9 cellular contexts compared by ENCODE assay signal in genomic region chr6:7721654-7722053, GRCh38. TPM values are rescaled to one million over a fixed set of nuclear protein-coding genes. Genes with fewer than 3 reads are reported as not detected.
DNase-seq lines count a peak whose midpoint lies in the region; ATAC-seq and TF ChIP-seq lines count a peak whose summit lies in the region.
"Had no signal": no experiment of that assay in that cellular context is flagged by ENCODE, and none has a peak within 500 bp of the region (broad histone marks: within the 10 kb centered on the region; RNA-seq: fewer than 3 reads in every experiment).

No MANE protein-coding gene starts in this region.

- no peak overlapping the region for H3K4me2 ChIP-seq in parathyroid adenoma (ENCODE audit: low read length)

- no peaks in the 10 kb centered on the region for H3K36me3 ChIP-seq in parathyroid adenoma (ENCODE audit: control insufficient read depth, insufficient read depth, low read length)

- ATAC-seq in HG03159 (IDR thresholded peaks at IDR 0.05; ENCODE audit: unreplicated experiment) = no peak
- ATAC-seq in T-cell (replicated peaks in 1 of 4) = no peak
- ATAC-seq: left colon had no signal

- DNase-seq in DMS 273 (lab: John Stamatoyannopoulos, UW; ENCODE audit: unreplicated experiment) (peak; percentile 48), DMS 273 treated with DMSO at 0.1 percent for 48 hours (lab: John Stamatoyannopoulos, UW) (no peak), NCI-H1105 treated with DMSO at 0.1 percent for 48 hours (lab: John Stamatoyannopoulos, UW) (peak; percentile 36), T47D (ENCODE audit: low read depth in 1 of 2, low spot score in 1 of 2) (peak; percentile 64 to 67), T-cell (no peak)
- DNase-seq in activated T-helper 1 cell treated with anti-CD3 and anti-CD28 coated beads, Interleukin-12 subunit alpha, Interleukin-12 subunit beta, Interleukin-2, Interleukin-4 antibody, amounts not matched to agents 30 ng/mL and 10 ng/mL and 1 ng/mL, durations not matched to agents 14 hours and 24 hours and 36 hours (ENCODE audit: low spot score) = no peak
- DNase-seq: left colon had no signal

- H3K9ac ChIP-seq in parathyroid adenoma = no peak overlapping the region

- H3K79me2 ChIP-seq in parathyroid adenoma = no peaks in the 10 kb centered on the region

- TF ChIP-seq CTCF in parathyroid adenoma (IDR thresholded peaks at IDR 0.05) = peak; percentile 22

- H2AFZ ChIP-seq in parathyroid adenoma = no peak overlapping the region

- no peaks in the 10 kb centered on the region for H3K4me1 ChIP-seq in parathyroid adenoma

- in situ Hi-C loops in T47D (cut with HindIII; ENCODE audit: low pct_unique_long_range_greater_than_20kb, low sequenced_read_pairs) = no loop called here

- POLR2A ChIA-PET in T-cell (lab: Charles Lee) = no interaction called here

- no peak overlapping the region for H3K27ac ChIP-seq in parathyroid adenoma

- peaks cover 0 to 10% (median 8%) of the 10 kb centered on the region in 3 donors for H3K4me1 Mint-ChIP-seq in T-cell
- H3K4me1 Mint-ChIP-seq in activated T-helper 1 cell treated with anti-CD3 and anti-CD28 coated beads, Interleukin-12 subunit alpha, Interleukin-12 subunit beta, Interleukin-2, Interleukin-4 antibody, amounts not matched to agents 30 ng/mL and 10 ng/mL and 1 ng/mL, durations not matched to agents 14 hours and 24 hours and 36 hours (ENCODE audit: low read depth) = peaks cover 6% of the 10 kb centered on the region

- H3K4me3 Mint-ChIP-seq in T-cell = no peak overlapping the region
- H3K4me3 Mint-ChIP-seq in activated T-helper 1 cell treated with anti-CD3 and anti-CD28 coated beads, Interleukin-12 subunit alpha, Interleukin-12 subunit beta, Interleukin-2, Interleukin-4 antibody, amounts not matched to agents 30 ng/mL and 10 ng/mL and 1 ng/mL, durations not matched to agents 14 hours and 24 hours and 36 hours = no peak overlapping the region

- no peaks in the 10 kb centered on the region for H3K27me3 ChIP-seq in parathyroid adenoma (ENCODE audit: control insufficient read depth, insufficient read depth, low read length)

- peak overlapping the region in 1 of 2 donors; percentile 33 for H3K27ac Mint-ChIP-seq in T-cell
- H3K27ac Mint-ChIP-seq in activated T-helper 1 cell treated with anti-CD3 and anti-CD28 coated beads, Interleukin-12 subunit alpha, Interleukin-12 subunit beta, Interleukin-2, Interleukin-4 antibody, amounts not matched to agents 30 ng/mL and 10 ng/mL and 1 ng/mL, durations not matched to agents 14 hours and 24 hours and 36 hours = no peak overlapping the region

- CTCF ChIA-PET in T-cell (lab: Charles Lee) = interaction anchor here in 1 of 2 donors (2.2 kb wide), 1 partner anchor 497 kb away, joined by 17 read pairs; no protein-coding TSS in a partner anchor

- H3K9me3 ChIP-seq in parathyroid adenoma (ENCODE audit: control insufficient read depth, low read length) = no peaks in the 10 kb centered on the region

- H3K36me3 Mint-ChIP-seq in T-cell = no peaks in the 10 kb centered on the region
- peaks cover 2% of the 10 kb centered on the region for H3K36me3 Mint-ChIP-seq in activated T-helper 1 cell treated with anti-CD3 and anti-CD28 coated beads, Interleukin-12 subunit alpha, Interleukin-12 subunit beta, Interleukin-2, Interleukin-4 antibody, amounts not matched to agents 30 ng/mL and 10 ng/mL and 1 ng/mL, durations not matched to agents 14 hours and 24 hours and 36 hours (ENCODE audit: low read depth)

- peaks cover under 1 to 1% (median under 1%) of the 10 kb centered on the region in 3 donors for H3K9me3 Mint-ChIP-seq in T-cell
- no peaks in the 10 kb centered on the region for H3K9me3 Mint-ChIP-seq in activated T-helper 1 cell treated with anti-CD3 and anti-CD28 coated beads, Interleukin-12 subunit alpha, Interleukin-12 subunit beta, Interleukin-2, Interleukin-4 antibody, amounts not matched to agents 30 ng/mL and 10 ng/mL and 1 ng/mL, durations not matched to agents 14 hours and 24 hours and 36 hours

- H3K27me3 Mint-ChIP-seq in T-cell = peaks cover 49 to 53% of the 10 kb centered on the region in 2 donors
- H3K27me3 Mint-ChIP-seq in activated T-helper 1 cell treated with anti-CD3 and anti-CD28 coated beads, Interleukin-12 subunit alpha, Interleukin-12 subunit beta, Interleukin-2, Interleukin-4 antibody, amounts not matched to agents 30 ng/mL and 10 ng/mL and 1 ng/mL, durations not matched to agents 14 hours and 24 hours and 36 hours (ENCODE audit: insufficient read depth) = peaks cover 53% of the 10 kb centered on the region

- no peak overlapping the region for H3K4me3 ChIP-seq in parathyroid adenoma (ENCODE audit: low read depth, low read length)

- intact Hi-C loops in activated T-helper 1 cell treated with anti-CD3 and anti-CD28 coated beads, Interleukin-12 subunit alpha, Interleukin-12 subunit beta, Interleukin-2, Interleukin-4 antibody, amounts not matched to agents 30 ng/mL and 10 ng/mL and 1 ng/mL, durations not matched to agents 14 hours and 24 hours and 36 hours (cut with micrococcal nuclease) = loop anchor here (1.0 to 10.0 kb wide), 4 partner anchors 189 to 1207 kb away; partner anchors contain the start of gene TXNDC5

RNA-seq across cellular contexts. Expression of gene BMP6, which starts 4.2 kb away (rescaled TPM):
- total RNA-seq in T-cell = under 1 TPM in 4 of 5 donors, not detected in 1; 0.09 to 0.23 (median 0.13) TPM
- 0.86 and 1.1 TPM in 2 replicates for total RNA-seq in activated T-helper 1 cell treated with anti-CD3 and anti-CD28 coated beads, Interleukin-12 subunit alpha, Interleukin-12 subunit beta, Interleukin-2, Interleukin-4 antibody, amounts not matched to agents 30 ng/mL and 10 ng/mL and 1 ng/mL, durations not matched to agents 14 hours and 24 hours and 36 hours

Comparison
In these comparisons a context has a peak if more than half of its experiments do, and no peak if none do; other contexts are left out.
1. DNase-seq: peak in DMS 273 (single experiment), NCI-H1105 treated with DMSO at 0.1 percent for 48 hours (single experiment) and T47D (2 of 2); none in DMS 273 treated with DMSO at 0.1 percent for 48 hours (single experiment), T-cell (0 of 34) and activated T-helper 1 cell treated with anti-CD3 and anti-CD28 coated beads, Interleukin-12 subunit alpha, Interleukin-12 subunit beta, Interleukin-2, Interleukin-4 antibody, amounts not matched to agents 30 ng/mL and 10 ng/mL and 1 ng/mL, durations not matched to agents 14 hours and 24 hours and 36 hours (single experiment).